25 cellular contexts compared by ENCODE assay signal in genomic region chr12:9708853-9709252, GRCh38. TPM values are rescaled to one million over a fixed set of nuclear protein-coding genes. Genes with fewer than 3 reads are reported as not detected.
DNase-seq lines count a peak whose midpoint lies in the region; ATAC-seq and TF ChIP-seq lines count a peak whose summit lies in the region.
"Had no signal": no experiment of that assay in that cellular context is flagged by ENCODE, and none has a peak within 500 bp of the region (broad histone marks: within the 10 kb centered on the region; RNA-seq: fewer than 3 reads in every experiment).

No MANE protein-coding gene starts in this region.

- no peak for ATAC-seq in naive thymus-derived CD8-positive, alpha-beta T cell

- no peak overlapping the region for H2AFZ ChIP-seq in osteoblast (ENCODE audit: low read length)

- peaks cover 26% of the 10 kb centered on the region for H3K36me3 Mint-ChIP-seq in activated T-cell treated with anti-CD3 and anti-CD28 coated beads, Interleukin-2, amount 50 U/mL, for 24 hours (ENCODE audit: low read depth)
- H3K36me3 Mint-ChIP-seq in activated naive CD8-positive, alpha-beta T cell = peaks cover 11% of the 10 kb centered on the region
- peaks cover 3 to 7% (median 6%) of the 10 kb centered on the region in 3 donors for H3K36me3 Mint-ChIP-seq in naive thymus-derived CD8-positive, alpha-beta T cell

- intact Hi-C loops in esophagus squamous epithelium (cut with DNase I) = loop anchor here (5.0 kb wide), 1 partner anchor 72 kb away; no protein-coding TSS in a partner anchor

- no peaks in the 10 kb centered on the region for H4K20me1 ChIP-seq in osteoblast (ENCODE audit: insufficient read depth, low read length)

- H3K4me3 ChIP-seq in esophagus squamous epithelium (no peak overlapping the region), osteoblast (ENCODE audit: insufficient read depth, low read length) (no peak overlapping the region)
- H3K4me3 ChIP-seq: A549, GM12878, lung, Peyer's patch, prostate gland, SJSA1, testis, vagina had no signal

- TF ChIP-seq POLR2A in GM19099 (IDR thresholded peaks at IDR 0.05; ENCODE audit: extremely low read depth, insufficient read length, low read depth) (peak; percentile 3), esophagus squamous epithelium (IDR thresholded peaks at IDR 0.05) (no peak)

- POLR2A ChIA-PET in naive thymus-derived CD8-positive, alpha-beta T cell (lab: Charles Lee) = interaction anchor here (0.9 to 10.9 kb wide), 12 partner anchors 11 to 78 kb away, joined by 3 to 153 read pairs (median 5); partner anchors contain the start of gene CLEC2D

- 85 to 91% methylated on average over 3 of the region's 3 CpGs for WGBS in esophagus squamous epithelium, 2 donors

- H3K4me3 Mint-ChIP-seq in activated T-cell treated with anti-CD3 and anti-CD28 coated beads, Interleukin-2, amount 50 U/mL, for 24 hours = no peak overlapping the region
- H3K4me3 Mint-ChIP-seq in activated naive CD8-positive, alpha-beta T cell = no peak overlapping the region
- H3K4me3 Mint-ChIP-seq in naive thymus-derived CD8-positive, alpha-beta T cell = no peak overlapping the region

- no peak overlapping the region for H3K4me2 ChIP-seq in osteoblast (ENCODE audit: insufficient read depth, low read length)
- H3K4me2 ChIP-seq: A549 had no signal

- H3K27me3 ChIP-seq in esophagus squamous epithelium (no peaks in the 10 kb centered on the region), osteoblast (ENCODE audit: insufficient read depth, low read length) (no peaks in the 10 kb centered on the region)
- H3K27me3 ChIP-seq: Peyer's patch, SJSA1, testis, vagina had no signal

- H3K9me3 Mint-ChIP-seq in activated T-cell treated with anti-CD3 and anti-CD28 coated beads, Interleukin-2, amount 50 U/mL, for 24 hours = peaks cover 21% of the 10 kb centered on the region
- H3K9me3 Mint-ChIP-seq in activated naive CD8-positive, alpha-beta T cell (ENCODE audit: low read depth) = peaks cover 8% of the 10 kb centered on the region
- peaks cover 4 to 12% (median 8%) of the 10 kb centered on the region in 9 donors for H3K9me3 Mint-ChIP-seq in naive thymus-derived CD8-positive, alpha-beta T cell

- H3K79me2 ChIP-seq in osteoblast (ENCODE audit: insufficient read depth, low read length) = no peaks in the 10 kb centered on the region

- peak overlapping the region; percentile 93 for H3K27ac Mint-ChIP-seq in activated T-cell treated with anti-CD3 and anti-CD28 coated beads, Interleukin-2, amount 50 U/mL, for 24 hours
- H3K27ac Mint-ChIP-seq in activated naive CD8-positive, alpha-beta T cell = peak overlapping the region; percentile 95
- peak overlapping the region; percentile 79 to 96 (median 94) for H3K27ac Mint-ChIP-seq in naive thymus-derived CD8-positive, alpha-beta T cell

- peaks cover 67% of the 10 kb centered on the region for H3K4me1 Mint-ChIP-seq in activated T-cell treated with anti-CD3 and anti-CD28 coated beads, Interleukin-2, amount 50 U/mL, for 24 hours (ENCODE audit: low read depth)
- peaks cover 71% of the 10 kb centered on the region for H3K4me1 Mint-ChIP-seq in activated naive CD8-positive, alpha-beta T cell (ENCODE audit: low read depth)
- peaks cover 26 to 88% (median 69%) of the 10 kb centered on the region in 4 donors for H3K4me1 Mint-ChIP-seq in naive thymus-derived CD8-positive, alpha-beta T cell

- H3K27ac ChIP-seq in esophagus squamous epithelium (no peak overlapping the region), osteoblast (ENCODE audit: low read depth, low read length) (no peak overlapping the region)
- H3K27ac ChIP-seq: A549, epithelial cell of prostate, prostate gland, SJSA1, testis, vagina had no signal

- no peaks in the 10 kb centered on the region for H3K27me3 Mint-ChIP-seq in activated T-cell treated with anti-CD3 and anti-CD28 coated beads, Interleukin-2, amount 50 U/mL, for 24 hours
- no peaks in the 10 kb centered on the region for H3K27me3 Mint-ChIP-seq in activated naive CD8-positive, alpha-beta T cell
- H3K27me3 Mint-ChIP-seq in naive thymus-derived CD8-positive, alpha-beta T cell = no peaks in the 10 kb centered on the region

- H3K9me3 ChIP-seq in esophagus squamous epithelium = no peaks in the 10 kb centered on the region
- H3K9me3 ChIP-seq in osteoblast (ENCODE audit: low read depth, low read length) = no peaks in the 10 kb centered on the region
- H3K9me3 ChIP-seq: A549, BE2C, Peyer's patch, prostate gland, SJSA1, testis had no signal

- TF ChIP-seq CTCF in esophagus squamous epithelium (IDR thresholded peaks at IDR 0.05) (no peak), osteoblast (IDR thresholded peaks at IDR 0.05; ENCODE audit: extremely low read depth, low read depth, low read length) (no peak)

- peaks cover 0 to 12% (median 0%) of the 10 kb centered on the region in 3 donors for H3K4me1 ChIP-seq in esophagus squamous epithelium
- H3K4me1 ChIP-seq in osteoblast (ENCODE audit: insufficient read depth, low read length) = no peaks in the 10 kb centered on the region
- H3K4me1 ChIP-seq: A549, BE2C, Peyer's patch, prostate gland, testis, vagina had no signal

- no peak for DNase-seq in activated T-cell treated with anti-CD3 and anti-CD28 coated beads, Interleukin-2, amount 50 U/mL, for 24 hours
- DNase-seq in activated T-cell treated with anti-CD3 and anti-CD28 coated beads for 4 hours = no peak
- DNase-seq in naive thymus-derived CD8-positive, alpha-beta T cell = no peak
- DNase-seq in hepatic stellate cell (ENCODE audit: low spot score) = no peak
- no peak for DNase-seq in esophagus squamous epithelium (lab: John Stamatoyannopoulos, UW)
- no peak for DNase-seq in osteoblast (ENCODE audit: insufficient read length, low spot score, missing footprints)
- DNase-seq: NCI-H524 treated with DMSO at 0.1 percent for 48 hours had no signal

- H3K36me3 ChIP-seq in esophagus squamous epithelium (no peaks in the 10 kb centered on the region), osteoblast (ENCODE audit: insufficient read depth, low read length) (no peaks in the 10 kb centered on the region)
- H3K36me3 ChIP-seq: BE2C, Peyer's patch, prostate gland, SJSA1, vagina had no signal

RNA-seq across cellular contexts. Expression of gene CLECL1, which starts 24.0 kb away (rescaled TPM):
- total RNA-seq in naive thymus-derived CD8-positive, alpha-beta T cell = under 1 TPM; 0.52 to 0.96 TPM
- under 1 TPM in 1 of 3 donors, not detected in 2; 0.35 TPM for polyA plus RNA-seq in naive thymus-derived CD8-positive, alpha-beta T cell
- total RNA-seq in esophagus squamous epithelium (1 to 10 TPM in 1 of 4 donors, not detected in 3; 1.1 TPM), osteoblast (not detected in 2 replicates)
- total RNA-seq: cardiac septum, Daoy, H4, HT1080, prostate gland, SJSA1, skeletal muscle tissue, testis, vagina had no signal
- polyA plus RNA-seq: A549, aorta had no signal

RNA-seq across cellular contexts. Expression of gene CLEC2D, which starts 39.3 kb away (rescaled TPM):
- 100 to 1,000 TPM; 433 to 438 TPM for total RNA-seq in naive thymus-derived CD8-positive, alpha-beta T cell
- 100 to 1,000 TPM; 315 to 389 (median 329) TPM for polyA plus RNA-seq in naive thymus-derived CD8-positive, alpha-beta T cell
- total RNA-seq in esophagus squamous epithelium (10 to 100 TPM in 1 of 4 donors, 1 to 10 TPM in 3; 1.6 to 11.8 (median 4.3) TPM), osteoblast (9.4 TPM in 2 replicates)

RNA-seq across cellular contexts. Expression of gene CD69, which starts 51.8 kb away (rescaled TPM):
- 10 to 100 TPM; 30.7 to 34.0 TPM for total RNA-seq in naive thymus-derived CD8-positive, alpha-beta T cell
- polyA plus RNA-seq in naive thymus-derived CD8-positive, alpha-beta T cell = 100 to 1,000 TPM in 1 of 3 donors, 10 to 100 TPM in 2; 73.5 to 248 (median 87.9) TPM
- total RNA-seq in esophagus squamous epithelium (1 to 10 TPM in 3 of 4 donors, under 1 TPM in 1; 0.99 to 6.7 (median 2.7) TPM), osteoblast (not detected in 2 replicates)
- total RNA-seq: H4 had no signal
- polyA plus RNA-seq: A549 had no signal

Comparison
In these comparisons a context has a peak if more than half of its experiments do, and no peak if none do; other contexts are left out.
1. RNA of gene CLEC2D, which starts 39.3 kb away (total RNA-seq): 433 to 438 TPM in naive thymus-derived CD8-positive, alpha-beta T cell; 9.4 TPM in osteoblast and 1.6 to 11.8 TPM in esophagus squamous epithelium; every median in the first group is over 10 times any median in the second.
2. RNA of gene CD69, which starts 51.8 kb away (total RNA-seq): 30.7 to 34.0 TPM in naive thymus-derived CD8-positive, alpha-beta T cell; 0.99 to 6.7 TPM in esophagus squamous epithelium and not detected in osteoblast; every median in the first group is over 4 times any median in the second.
3. Peak in every context shown above with its lines, with median percentiles within 50 percentile points of each other: H3K27ac Mint-ChIP-seq.